11 cellular contexts compared by ENCODE assay signal in genomic region chr4:124936427-124936826, GRCh38.
DNase-seq lines count a peak whose midpoint lies in the region; ATAC-seq and TF ChIP-seq lines count a peak whose summit lies in the region.
"Had no signal": no experiment of that assay in that cellular context is flagged by ENCODE, and none has a peak within 500 bp of the region (broad histone marks: within the 10 kb centered on the region; RNA-seq: fewer than 3 reads in every experiment).

No MANE protein-coding gene starts in this region.

- no peak overlapping the region for H3K4me3 ChIP-seq in astrocyte of the cerebellum (ENCODE audit: low read depth, low read length)
- H3K4me3 ChIP-seq in upper lobe of right lung = no peak overlapping the region

- DNase-seq in NCI-H2107 treated with DMSO at 0.1 percent for 48 hours (lab: John Stamatoyannopoulos, UW; ENCODE audit: unreplicated experiment) (peak; percentile 20), NCI-H2107 (lab: John Stamatoyannopoulos, UW) (no peak), astrocyte of the cerebellum (ENCODE audit: low read depth) (peak; percentile 70), islet precursor cell (peak; percentile 49), upper lobe of right lung (no peak)
- DNase-seq in stimulated activated CD4-positive, alpha-beta T cell treated with anti-CD3 and anti-CD28 coated beads, Interleukin-4, amount 100 ng/mL, for 4 hours = no peak
- DNase-seq: 8988T; activated naive CD4-positive, alpha-beta T cell treated with Interleukin-2 at 50 U/mL for 16 hours; erythroblast had no signal

- H3K9me3 ChIP-seq in upper lobe of right lung = no peaks in the 10 kb centered on the region

- H3K4me1 ChIP-seq in upper lobe of right lung = peaks cover 23% of the 10 kb centered on the region

- H3K27me3 ChIP-seq in upper lobe of right lung = no peaks in the 10 kb centered on the region

- no peak for TF ChIP-seq CTCF in astrocyte of the cerebellum (IDR thresholded peaks at IDR 0.05; ENCODE audit: low read depth, low read length, missing control alignments)
- no peak for TF ChIP-seq CTCF in upper lobe of right lung (IDR thresholded peaks at IDR 0.05)

- in situ Hi-C loops in astrocyte of the cerebellum (cut with HindIII; ENCODE audit: low sequenced_read_pairs) = no loop called here

- H3K27ac ChIP-seq in upper lobe of right lung = no peak overlapping the region

- peak; percentile 94 for ATAC-seq in upper lobe of right lung
- no peak for ATAC-seq in HG03520 (IDR thresholded peaks at IDR 0.05; ENCODE audit: unreplicated experiment)
- ATAC-seq in HG02623 (IDR thresholded peaks at IDR 0.05; ENCODE audit: unreplicated experiment) = no peak

- intact Hi-C loops in upper lobe of right lung (cut with DNase I) = no loop called here

- no peaks in the 10 kb centered on the region for H3K36me3 ChIP-seq in upper lobe of right lung

Comparison
In these comparisons a context has a peak if more than half of its experiments do, and no peak if none do; other contexts are left out.
1. DNase-seq: peak in NCI-H2107 treated with DMSO at 0.1 percent for 48 hours (single experiment), astrocyte of the cerebellum (single experiment) and islet precursor cell (single experiment); none in NCI-H2107 (single experiment), upper lobe of right lung (single experiment) and stimulated activated CD4-positive, alpha-beta T cell treated with anti-CD3 and anti-CD28 coated beads, Interleukin-4, amount 100 ng/mL, for 4 hours (0 of 2).